In the genomic region with DNA sequence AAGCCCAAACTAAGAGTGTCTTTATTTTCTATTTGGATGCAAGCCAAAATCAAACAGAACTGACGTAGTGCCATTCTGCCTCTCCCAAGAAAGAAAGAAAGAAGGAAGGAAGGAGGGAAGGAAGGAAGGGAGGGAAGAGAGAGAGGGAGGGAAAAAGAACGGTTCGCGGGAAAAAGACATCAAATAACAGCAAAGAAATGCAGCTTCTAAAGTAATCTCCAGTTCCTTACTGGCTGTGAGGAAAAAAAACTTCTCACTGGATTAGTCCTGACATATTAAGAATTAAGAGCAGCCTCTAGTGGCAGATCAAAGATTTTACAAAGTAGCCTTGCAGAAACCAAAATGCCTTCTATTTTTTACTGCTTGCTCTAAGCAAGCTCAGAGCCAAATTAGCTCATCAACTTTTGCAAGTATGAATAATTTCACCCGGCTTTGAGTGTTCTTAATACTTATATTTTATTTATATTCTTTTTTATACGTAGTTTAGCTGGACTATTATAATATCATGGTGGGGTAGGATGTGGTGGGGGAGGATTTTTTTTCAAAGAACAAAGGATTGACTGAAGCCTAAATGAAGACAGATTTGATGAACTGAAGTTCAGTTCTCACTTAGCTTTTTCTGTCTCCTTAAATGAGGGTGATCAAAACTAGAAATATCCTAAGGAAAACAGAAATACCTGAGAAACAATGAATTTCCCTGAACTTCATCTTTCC, we compare ENCODE assay signal across 9 cellular contexts. TPM values are rescaled to one million over a fixed set of nuclear protein-coding genes. Genes with fewer than 3 reads are reported as not detected.
DNase-seq lines count a peak whose midpoint lies in the region; ATAC-seq and TF ChIP-seq lines count a peak whose summit lies in the region.
"Had no signal": no experiment of that assay in that cellular context is flagged by ENCODE, and none has a peak within 500 bp of the region (broad histone marks: within the 10 kb centered on the region; RNA-seq: fewer than 3 reads in every experiment).

No MANE protein-coding gene starts in this region.

- 19 to 21% methylated on average over 6 of the region's 6 CpGs for WGBS in sigmoid colon, 2 donors

- peaks cover 0 to 1% (median 0%) of the 10 kb centered on the region in 6 donors for H3K9me3 Mint-ChIP-seq in immature natural killer cell
- H3K9me3 Mint-ChIP-seq in naive thymus-derived CD4-positive, alpha-beta T cell = peaks cover 0 to 7% (median 0%) of the 10 kb centered on the region in 11 donors

- H3K27me3 ChIP-seq in gastrocnemius medialis = no peaks in the 10 kb centered on the region
- H3K27me3 ChIP-seq in naive thymus-derived CD4-positive, alpha-beta T cell (ENCODE audit: control insufficient read depth in 2 of 2, insufficient read depth in 2 of 2, low read length in 2 of 2) = no peaks in the 10 kb centered on the region
- no peaks in the 10 kb centered on the region for H3K27me3 ChIP-seq in sigmoid colon

- TF ChIP-seq CTCF in gastrocnemius medialis (IDR thresholded peaks at IDR 0.05 in 4 of 5, conservative IDR thresholded peaks at IDR 0.05 in 1 of 5) (peak in 3 of 5 experiments; percentile 44 to 67 (median 48)), sigmoid colon (IDR thresholded peaks at IDR 0.05) (peak in 1 of 4 experiments; percentile 15)

- no peaks in the 10 kb centered on the region for H3K36me3 ChIP-seq in gastrocnemius medialis
- H3K36me3 ChIP-seq in naive thymus-derived CD4-positive, alpha-beta T cell (ENCODE audit: control insufficient read depth in 2 of 3, insufficient read depth in 3 of 3, low read length in 3 of 3) = no peaks in the 10 kb centered on the region
- H3K36me3 ChIP-seq in sigmoid colon = no peaks in the 10 kb centered on the region

- CTCF ChIA-PET in naive thymus-derived CD4-positive, alpha-beta T cell (lab: Charles Lee) = no interaction called here

- H3K36me3 Mint-ChIP-seq in immature natural killer cell = no peaks in the 10 kb centered on the region
- H3K36me3 Mint-ChIP-seq in naive thymus-derived CD4-positive, alpha-beta T cell = no peaks in the 10 kb centered on the region
- H3K36me3 Mint-ChIP-seq: CD4-positive, CD25-positive, alpha-beta regulatory T cell had no signal

- intact Hi-C loops in gastrocnemius medialis (cut with DNase I; ENCODE audit: low total_unique reads) = loop anchor here (5.0 kb wide), 1 partner anchor 69 kb away; no protein-coding TSS in a partner anchor
- intact Hi-C loops in naive thymus-derived CD4-positive, alpha-beta T cell (cut with micrococcal nuclease) = no loop called here
- intact Hi-C loops in sigmoid colon (cut with DNase I) = no loop called here

- H3K9me3 ChIP-seq in gastrocnemius medialis (no peaks in the 10 kb centered on the region), sigmoid colon (no peaks in the 10 kb centered on the region)
- H3K9me3 ChIP-seq in naive thymus-derived CD4-positive, alpha-beta T cell (ENCODE audit: control insufficient read depth in 2 of 3, low read length in 3 of 3) = no peaks in the 10 kb centered on the region

- TF ChIP-seq POLR2A in gastrocnemius medialis (IDR thresholded peaks at IDR 0.05) (no peak), sigmoid colon (IDR thresholded peaks at IDR 0.05) (no peak)

- H3K4me3 ChIP-seq in gastrocnemius medialis (peak overlapping the region; percentile 35 to 52 (median 42)), sigmoid colon (no peak overlapping the region)
- H3K4me3 ChIP-seq in naive thymus-derived CD4-positive, alpha-beta T cell (ENCODE audit: low read length) = no peak overlapping the region

- peak; percentile 79 to 82 for ATAC-seq in gastrocnemius medialis
- no peak for ATAC-seq in naive thymus-derived CD4-positive, alpha-beta T cell

- TF ChIP-seq EP300 in sigmoid colon (IDR thresholded peaks at IDR 0.05) = no peak

- H3K4me1 ChIP-seq in gastrocnemius medialis (no peaks in the 10 kb centered on the region), sigmoid colon (no peaks in the 10 kb centered on the region)
- no peaks in the 10 kb centered on the region for H3K4me1 ChIP-seq in naive thymus-derived CD4-positive, alpha-beta T cell (ENCODE audit: control insufficient read depth in 2 of 2, insufficient read depth in 2 of 2, low read length in 2 of 2)

- no peak overlapping the region for H3K27ac Mint-ChIP-seq in immature natural killer cell
- H3K27ac Mint-ChIP-seq in naive thymus-derived CD4-positive, alpha-beta T cell = no peak overlapping the region
- H3K27ac Mint-ChIP-seq: CD4-positive, CD25-positive, alpha-beta regulatory T cell had no signal

- POLR2A ChIA-PET in naive thymus-derived CD4-positive, alpha-beta T cell (lab: Charles Lee) = no interaction called here

- peaks cover 1 to 4% (median 2%) of the 10 kb centered on the region in 3 donors for H3K27me3 Mint-ChIP-seq in immature natural killer cell (ENCODE audit: low read depth in 3 of 3)
- peaks cover 7 to 39% (median 19%) of the 10 kb centered on the region in 5 donors for H3K27me3 Mint-ChIP-seq in naive thymus-derived CD4-positive, alpha-beta T cell

- H3K4me3 Mint-ChIP-seq in immature natural killer cell = no peak overlapping the region
- H3K4me3 Mint-ChIP-seq in naive thymus-derived CD4-positive, alpha-beta T cell = no peak overlapping the region
- H3K4me3 Mint-ChIP-seq: CD4-positive, CD25-positive, alpha-beta regulatory T cell had no signal

- in situ Hi-C loops in gastrocnemius medialis (cut with MboI; ENCODE audit: low sequenced_read_pairs in 4 of 4) = no loop called here

- H3K4me1 Mint-ChIP-seq in immature natural killer cell = no peaks in the 10 kb centered on the region
- H3K4me1 Mint-ChIP-seq in naive thymus-derived CD4-positive, alpha-beta T cell = peaks cover 0 to 4% (median 0%) of the 10 kb centered on the region in 7 donors
- H3K4me1 Mint-ChIP-seq: CD4-positive, CD25-positive, alpha-beta regulatory T cell had no signal

- H3K27ac ChIP-seq in gastrocnemius medialis (peak overlapping the region in 2 of 4 donors; percentile 31 to 57), sigmoid colon (no peak overlapping the region)
- no peak overlapping the region for H3K27ac ChIP-seq in naive thymus-derived CD4-positive, alpha-beta T cell (ENCODE audit: low read depth, low read length)

- DNase-seq in NCI-H510A treated with DMSO at 0.1 percent for 48 hours (lab: John Stamatoyannopoulos, UW) = peak; percentile 1
- no peak for DNase-seq in NCI-H510A (lab: John Stamatoyannopoulos, UW)
- peak; percentile 80 for DNase-seq in OCI-M1 (lab: John Stamatoyannopoulos, UW)
- DNase-seq in fibroblast of gingiva (ENCODE audit: low read depth) = peak; percentile 68
- no peak for DNase-seq in gastrocnemius medialis
- no peak for DNase-seq in immature natural killer cell
- DNase-seq in naive thymus-derived CD4-positive, alpha-beta T cell = no peak
- no peak for DNase-seq in sigmoid colon

RNA-seq across cellular contexts. Expression of a gene that starts 36.6 kb away (rescaled TPM):
- total RNA-seq in gastrocnemius medialis (10 to 100 TPM; 30.5 to 58.9 (median 38.2) TPM), sigmoid colon (under 1 TPM in 1 of 4 donors, not detected in 3; 0.95 TPM)
- polyA plus RNA-seq in immature natural killer cell (not detected), sigmoid colon (1 to 10 TPM in 2 of 3 donors, under 1 TPM in 1; 0.45 to 2.1 (median 1.2) TPM)
- total RNA-seq in naive thymus-derived CD4-positive, alpha-beta T cell = not detected
- polyA plus RNA-seq in naive thymus-derived CD4-positive, alpha-beta T cell = not detected
- total RNA-seq: CD4-positive, CD25-positive, alpha-beta regulatory T cell had no signal
- polyA plus RNA-seq: CD4-positive, CD25-positive, alpha-beta regulatory T cell had no signal

Comparison
In these comparisons a context has a peak if more than half of its experiments do, and no peak if none do; other contexts are left out.
1. DNase-seq: peak in NCI-H510A treated with DMSO at 0.1 percent for 48 hours (single experiment), OCI-M1 (single experiment) and fibroblast of gingiva (single experiment); none in NCI-H510A (single experiment), gastrocnemius medialis (0 of 2), immature natural killer cell (0 of 3), naive thymus-derived CD4-positive, alpha-beta T cell (0 of 9) and sigmoid colon (single experiment).
2. H3K4me3 ChIP-seq: peak in gastrocnemius medialis (4 of 4); none in naive thymus-derived CD4-positive, alpha-beta T cell (single experiment) and sigmoid colon (0 of 4).
3. RNA of a gene that starts 36.6 kb away (total RNA-seq): 30.5 to 58.9 TPM in gastrocnemius medialis; not detected in naive thymus-derived CD4-positive, alpha-beta T cell and 0.95 TPM in sigmoid colon; every median in the first group is over 10 times any median in the second.